In genomic region chr2:120622159-120622869, GRCh38 we compare ENCODE assay signal across 19 cellular contexts.
DNase-seq lines count a peak whose midpoint lies in the region; ATAC-seq, FAIRE-seq and TF ChIP-seq lines count a peak whose summit lies in the region.
"Had no signal": no experiment of that assay in that cellular context is flagged by ENCODE, and none has a peak within 500 bp of the region (broad histone marks: within the 10 kb centered on the region; RNA-seq: fewer than 3 reads in every experiment).

No MANE protein-coding gene starts in this region.

- no peaks in the 10 kb centered on the region for H3K4me1 ChIP-seq in K562 (replicated peaks in 1 of 2; ENCODE audit: control insufficient read depth in 2 of 2, insufficient read depth in 2 of 2, low read length in 2 of 2)
- H3K4me1 ChIP-seq in H1 (replicated peaks in 1 of 4; ENCODE audit: control insufficient read depth in 3 of 4, insufficient read depth in 4 of 4, low read length in 3 of 4), result no peaks in the 10 kb centered on the region
- H3K4me1 ChIP-seq in HepG2 (ENCODE audit: insufficient read depth, low read length), result peaks cover 36% of the 10 kb centered on the region
- H3K4me1 ChIP-seq in small intestine (ENCODE audit: control insufficient read depth in 2 of 2, insufficient read depth in 1 of 2, low read depth in 1 of 2, low read length in 1 of 2), result no peaks in the 10 kb centered on the region
- H3K4me1 ChIP-seq: SJSA1 had no signal

- H4K20me1 ChIP-seq in K562 (replicated peaks; ENCODE audit: control insufficient read depth, insufficient read depth, low read length) (no peaks in the 10 kb centered on the region), H1 (replicated peaks in 1 of 2; ENCODE audit: control insufficient read depth in 1 of 2, insufficient read depth in 2 of 2, low read length in 2 of 2) (no peaks in the 10 kb centered on the region), HepG2 (ENCODE audit: insufficient read depth, low read length) (no peaks in the 10 kb centered on the region)

- H3K56ac ChIP-seq in H1 (replicated peaks; ENCODE audit: insufficient read length, low read depth, low read length), result no peak overlapping the region

- no peaks in the 10 kb centered on the region for H3K9me1 ChIP-seq in K562 (ENCODE audit: control insufficient read depth, insufficient read depth, low read length)

- 0 out of 2 replicates have a peak overlapping the region, but pooled peaks have one; percentile 8 for H2BK20ac ChIP-seq in H1 (ENCODE audit: low read length)

- in situ Hi-C loops in K562 (cut with MboI) (no loop called here), HepG2 (cut with HindIII; ENCODE audit: extremely low pct_ligation_motif_present, low pct_unique_long_range_greater_than_20kb) (no loop called here)

- no peak overlapping the region for H2BK12ac ChIP-seq in H1 (ENCODE audit: low read depth, low read length)

- H2BK120ac ChIP-seq in H1 (replicated peaks; ENCODE audit: low read depth, low read length), result no peak overlapping the region

- H3K4ac ChIP-seq in H1 (replicated peaks; ENCODE audit: insufficient read length, low read depth, low read length), result no peak overlapping the region

- H3K14ac ChIP-seq in H1 (ENCODE audit: insufficient read length), result no peak overlapping the region

- H3K27me3 ChIP-seq in K562 (ENCODE audit: control insufficient read depth in 2 of 2, insufficient read depth in 2 of 2, low read length in 2 of 2) (peaks cover 2 to 26% of the 10 kb centered on the region in 2 experiments; a peak in 4 of 5 replicates), H1 (replicated peaks in 1 of 4; ENCODE audit: control insufficient read depth in 3 of 4, extremely low read depth in 1 of 4, insufficient read depth in 3 of 4, low read length in 3 of 4) (peaks cover 0 to 7% (median under 1%) of the 10 kb centered on the region in 4 experiments; a peak in 1 of 7 replicates), HepG2 (ENCODE audit: control insufficient read depth in 1 of 2, insufficient read depth in 2 of 2, low read length in 2 of 2) (peaks cover 3 to 20% of the 10 kb centered on the region in 2 experiments; a peak in 3 of 5 replicates), small intestine (ENCODE audit: control insufficient read depth in 2 of 2, insufficient read depth in 2 of 2, low read length in 2 of 2) (no peaks in the 10 kb centered on the region)
- H3K27me3 ChIP-seq: SJSA1 had no signal

- intact Hi-C loops in K562 (cut with micrococcal nuclease), result no loop called here
- intact Hi-C loops in HepG2 (cut with micrococcal nuclease; ENCODE audit: unreplicated experiment), result no loop called here

- TF ChIP-seq POLR2A in K562 (conservative IDR thresholded peaks at IDR 0.05) (no peak), H1 (IDR thresholded peaks at IDR 0.05; ENCODE audit: control extremely low read depth in 1 of 2, low read depth in 2 of 2, low read length in 2 of 2) (no peak), HepG2 (IDR thresholded peaks at IDR 0.05; ENCODE audit: insufficient read depth in 1 of 2, low read depth in 2 of 2, low read length in 2 of 2) (no peak)

- no peak overlapping the region for H3K9ac ChIP-seq in K562 (ENCODE audit: insufficient read depth in 1 of 2, low read depth in 2 of 2, low read length in 2 of 2)
- H3K9ac ChIP-seq in H1 (replicated peaks in 1 of 4; ENCODE audit: extremely low read depth in 1 of 4, low read depth in 3 of 4, low read length in 3 of 4), result no peak overlapping the region
- no peak overlapping the region for H3K9ac ChIP-seq in HepG2 (ENCODE audit: insufficient read depth, low read depth, low read length)

- H3K79me2 ChIP-seq in K562 (ENCODE audit: control insufficient read depth, insufficient read depth, low read length) (no peaks in the 10 kb centered on the region), H1 (ENCODE audit: control insufficient read depth in 1 of 2, insufficient read depth in 2 of 2, low read length in 2 of 2) (no peaks in the 10 kb centered on the region), HepG2 (ENCODE audit: insufficient read depth, low read length) (no peaks in the 10 kb centered on the region)

- WGBS in K562 (ENCODE audit: insufficient coverage, low coverage, missing lambda C conversion rate), result 3% methylated on average over 13 of the region's 13 CpGs
- WGBS in H1 (ENCODE audit: extremely low coverage in 1 of 2, insufficient coverage in 1 of 2, insufficient read length in 1 of 2, insufficient replicate concordance in 2 of 2, low coverage in 1 of 2, low lambda C conversion rate in 2 of 2, missing lambda C conversion rate in 1 of 2), 2 experiments, result 91% methylated on average over 13 of the region's 13 CpGs; no CpG with 5 or more reads in 1 of the 2 experiments
- WGBS in HepG2 (ENCODE audit: low lambda C conversion rate), result 65% methylated on average over 13 of the region's 13 CpGs
- WGBS in small intestine, 3 donors, result 52 to 80% (median 68%) methylated on average over 13 of the region's 13 CpGs

- ATAC-seq in K562 (no peak), HepG2 (no peak), GM18511 (IDR thresholded peaks at IDR 0.05; ENCODE audit: unreplicated experiment) (no peak)
- ATAC-seq: Panc1 had no signal

- CTCF ChIA-PET in K562 (lab: Yijun Ruan, JAX; ENCODE audit: low intra/inter-chr PET ratio) (no interaction called here), H1 (lab: Charles Lee; ENCODE audit: partially characterized antibody) (interaction anchor here (0.7 to 2.0 kb wide), 7 partner anchors 10 to 48 kb away, joined by 3 to 7 read pairs (median 3); no protein-coding TSS in a partner anchor), HepG2 (lab: Yijun Ruan, JAX; ENCODE audit: low intra/inter-chr PET ratio, low total read pairs) (no interaction called here)

- 0 out of 2 replicates have a peak overlapping the region, but pooled peaks have one; percentile 1 for H4K8ac ChIP-seq in H1 (ENCODE audit: extremely low read depth, insufficient read depth, low read length)

- no peak overlapping the region for H3K18ac ChIP-seq in H1 (ENCODE audit: extremely low read depth, low read length)

- H3K27ac ChIP-seq in K562 (ENCODE audit: extremely low read depth, low read depth, low read length) (no peak overlapping the region), H1 (ENCODE audit: low read depth, low read length) (no peak overlapping the region), HepG2 (ENCODE audit: extremely low read length, insufficient read depth, low read length) (no peak overlapping the region), small intestine (ENCODE audit: low read depth in 1 of 2, low read length in 1 of 2) (no peak overlapping the region)
- H3K27ac ChIP-seq: SJSA1 had no signal

- FAIRE-seq in K562 (lab: Jason Lieb, UNC), result no peak
- no peak for FAIRE-seq in H1 (lab: Jason Lieb, UNC)
- FAIRE-seq in HepG2 (lab: Jason Lieb, UNC), result no peak
- no peak for FAIRE-seq in small intestine (lab: Jason Lieb, UNC)
- FAIRE-seq: H54 had no signal

- TF ChIP-seq CTCF in K562 (IDR thresholded peaks at IDR 0.05 in 2 of 3, conservative IDR thresholded peaks at IDR 0.05 in 1 of 3; ENCODE audit: insufficient read depth in 2 of 3, low read depth in 1 of 3, low read length in 3 of 3), result no peak
- no peak for TF ChIP-seq CTCF in H1 (IDR thresholded peaks at IDR 0.05; ENCODE audit: control extremely low read depth in 1 of 3, insufficient read depth in 1 of 3, low read depth in 1 of 3, low read length in 3 of 3)
- no peak for TF ChIP-seq CTCF in HepG2 (CRISPR knock-in tag; IDR thresholded peaks at IDR 0.05)

- TF ChIP-seq RAD21 in K562 (CRISPR knock-in tag; conservative IDR thresholded peaks at IDR 0.05 in 1 of 2, IDR thresholded peaks at IDR 0.05 in 1 of 2) (no peak), H1 (IDR thresholded peaks at IDR 0.05 in 1 of 2, conservative IDR thresholded peaks at IDR 0.05 in 1 of 2; ENCODE audit: low read depth in 2 of 2, low read length in 2 of 2) (no peak), HepG2 (CRISPR knock-in tag; IDR thresholded peaks at IDR 0.05) (no peak)

- no peak for TF ChIP-seq EP300 in K562 (IDR thresholded peaks at IDR 0.05; ENCODE audit: low read length)
- TF ChIP-seq EP300 in H1 (IDR thresholded peaks at IDR 0.05; ENCODE audit: borderline replicate concordance in 1 of 2, low read depth in 2 of 2, low read length in 2 of 2), result no peak
- TF ChIP-seq EP300 in HepG2 (IDR thresholded peaks at IDR 0.05; ENCODE audit: low read depth in 2 of 2, low read length in 2 of 2), result no peak
- no peak for TF ChIP-seq EP300 in HepG2 (CRISPR knock-in tag; IDR thresholded peaks at IDR 0.05; ENCODE audit: borderline replicate concordance)

- BruUV-seq in K562 (replicated peaks; lab: Mats Ljungman, UMichigan), result no TSS peak
- BruUV-seq in HepG2 (replicated peaks; lab: Mats Ljungman, UMichigan), result no TSS peak

- H4K5ac ChIP-seq in H1 (ENCODE audit: insufficient read length, low read depth, low read length), result no peak overlapping the region

- DNase-seq in K562 (ENCODE audit: extremely low read depth in 1 of 4, low spot score in 3 of 4) (no peak), H1 (ENCODE audit: low read depth in 1 of 2, low spot score in 2 of 2) (no peak), HepG2 (ENCODE audit: low spot score) (no peak), small intestine (peak; percentile 33), NCI-H2029 (lab: John Stamatoyannopoulos, UW) (no peak), HK-2 (ENCODE audit: unreplicated experiment) (no peak)
- DNase-seq: CD4-positive, alpha-beta T cell; COR-L47; DMS79; Karpas-422; NCI-H1417; NCI-H1694 treated with DMSO at 0.1 percent for 48 hours; NCI-H446 treated with DMSO at 0.1 percent for 48 hours; NCI-H526 treated with DMSO at 0.1 percent for 48 hours; NK-92 treated with Interleukin-12 subunit alpha and Interleukin-12 subunit beta, amount 100 ng/mL, for 24 hours had no signal

- H2BK5ac ChIP-seq in H1 (ENCODE audit: low read depth, low read length), result no peak overlapping the region

- no peak overlapping the region for H2AK5ac ChIP-seq in H1 (ENCODE audit: low read depth, low read length)

- no peak overlapping the region for H2BK15ac ChIP-seq in H1 (ENCODE audit: low read length)

- H2AFZ ChIP-seq in K562 (ENCODE audit: low read depth, low read length) (no peak overlapping the region), H1 (ENCODE audit: low read length) (no peak overlapping the region), HepG2 (ENCODE audit: low read length) (no peak overlapping the region)

- no peak overlapping the region for H3K23ac ChIP-seq in H1 (ENCODE audit: insufficient read length)

- H3K23me2 ChIP-seq in H1 (ENCODE audit: low read depth, low read length), result no peaks in the 10 kb centered on the region

- H3K79me1 ChIP-seq in H1 (ENCODE audit: low read depth, low read length), result no peaks in the 10 kb centered on the region

- H3K9me3 ChIP-seq in K562 (replicated peaks; ENCODE audit: control insufficient read depth, insufficient read depth, low read depth, low read length) (no peaks in the 10 kb centered on the region), H1 (ENCODE audit: insufficient read depth in 2 of 2, low read depth in 1 of 2, low read length in 1 of 2) (no peaks in the 10 kb centered on the region), HepG2 (ENCODE audit: low read length) (no peaks in the 10 kb centered on the region), small intestine (ENCODE audit: control insufficient read depth, low read depth) (no peaks in the 10 kb centered on the region)
- H3K9me3 ChIP-seq: SJSA1 had no signal

- no peak overlapping the region for H3K4me3 ChIP-seq in K562
- H3K4me3 ChIP-seq in H1 (ENCODE audit: extremely low read depth in 1 of 4, insufficient read depth in 2 of 4, low read depth in 3 of 4, low read length in 4 of 4), result no peak overlapping the region
- no peak overlapping the region for H3K4me3 ChIP-seq in HepG2 (replicated peaks in 1 of 3; ENCODE audit: insufficient read depth in 1 of 3, low read depth in 2 of 3, low read length in 3 of 3)
- H3K4me3 ChIP-seq in small intestine (ENCODE audit: low read depth in 1 of 2, low read length in 2 of 2), result no peak overlapping the region
- H3K4me3 ChIP-seq: SJSA1 had no signal

- H3K36me3 ChIP-seq in K562 (ENCODE audit: control insufficient read depth, insufficient read depth, low read length), result no peaks in the 10 kb centered on the region
- H3K36me3 ChIP-seq in H1 (ENCODE audit: control insufficient read depth in 2 of 4, insufficient read depth in 4 of 4, low read length in 3 of 4), result no peaks in the 10 kb centered on the region
- no peaks in the 10 kb centered on the region for H3K36me3 ChIP-seq in HepG2 (replicated peaks in 1 of 2; ENCODE audit: control insufficient read depth in 1 of 2, insufficient read depth in 2 of 2, low read length in 2 of 2)
- no peaks in the 10 kb centered on the region for H3K36me3 ChIP-seq in small intestine (ENCODE audit: control insufficient read depth in 2 of 2, insufficient read depth in 2 of 2, low read length in 2 of 2)
- H3K36me3 ChIP-seq: SJSA1 had no signal

- POLR2A ChIA-PET in K562 (lab: Yijun Ruan, JAX), result interaction anchor here (0.6 kb wide), 1 partner anchor 1746 kb away, joined by 3 read pairs; no protein-coding TSS in a partner anchor
- POLR2A ChIA-PET in H1 (lab: Charles Lee; ENCODE audit: partially characterized antibody), result no interaction called here
- POLR2A ChIA-PET in HepG2 (lab: Yijun Ruan, JAX), result no interaction called here

- H4K91ac ChIP-seq in H1 (replicated peaks; ENCODE audit: insufficient read length, low read length), result no peak overlapping the region

- H3K4me2 ChIP-seq in K562 (ENCODE audit: insufficient read depth, low read length) (no peak overlapping the region), H1 (ENCODE audit: insufficient read depth in 1 of 2, low read depth in 2 of 2, low read length in 2 of 2) (no peak overlapping the region), HepG2 (ENCODE audit: low read depth, low read length) (no peak overlapping the region)

Comparison
In these comparisons a context has a peak if more than half of its experiments do, and no peak if none do; other contexts are left out.
1. Of the 241 proteins assayed by ChIP-seq in both HepG2 and K562: peak only in HepG2: none; only in K562: MAFG; in both: ZFP1; in neither: 239.